1 cellular context compared by ENCODE assay signal in the genomic region with DNA sequence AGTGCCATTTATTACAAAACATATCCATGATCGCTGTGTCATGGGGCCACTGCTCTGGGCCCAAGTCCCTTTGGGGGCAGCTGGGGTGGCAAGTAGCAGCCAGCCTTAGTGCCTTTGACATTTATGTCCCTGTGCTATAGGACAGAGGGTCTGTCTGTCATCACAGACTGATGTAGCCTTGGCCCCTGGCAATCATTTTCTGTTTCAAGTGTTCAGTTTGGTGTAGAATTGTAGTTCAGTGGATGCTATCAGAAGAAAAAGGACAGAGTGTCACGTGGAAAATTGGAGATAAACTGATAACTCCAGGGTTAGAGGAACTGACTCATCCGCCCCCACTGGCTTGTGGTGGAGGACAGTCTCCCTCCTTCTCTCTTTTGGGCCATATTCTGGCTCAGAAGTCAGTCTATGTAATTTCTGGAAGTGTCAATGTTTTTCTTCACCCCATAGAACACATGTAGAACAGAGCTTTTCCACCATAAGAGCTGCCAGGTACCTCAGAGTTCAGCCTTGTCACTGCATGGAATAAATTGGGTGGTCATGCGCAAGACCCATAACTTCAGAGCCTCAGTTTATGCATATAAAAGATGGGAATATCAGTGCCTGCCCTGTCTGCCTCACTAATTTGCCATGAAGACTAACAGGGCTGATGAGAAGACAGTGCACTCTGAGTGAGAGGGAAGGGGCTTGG.
A peak's percentile ranks its signal among the peaks of the same experiment; 100 is the strongest.
TF ChIP-seq lines count a peak whose summit lies in the region.

No MANE protein-coding gene starts in this region.

TF ChIP-seq in K562, 482 proteins besides CTCF, POLR2A, EP300 and RAD21 (continued from another document):
- TF ChIP-seq ZNF395 (CRISPR knock-in tag; IDR thresholded peaks at IDR 0.05), result no peak
- TF ChIP-seq CREM (IDR thresholded peaks at IDR 0.05; ENCODE audit: low read depth), result peak; percentile 63; the same call in 1 of the 2 replicates
- no peak for TF ChIP-seq POLR2B (IDR thresholded peaks at IDR 0.05; ENCODE audit: low read depth, partially characterized antibody)
- peak; percentile 96 for TF ChIP-seq JUN (IDR thresholded peaks at IDR 0.05; ENCODE audit: borderline replicate concordance, low read depth, low read length)
- no peak; the same call in 1 of the 2 replicates for TF ChIP-seq JUN (CRISPR knock-in tag; IDR thresholded peaks at IDR 0.05; ENCODE audit: borderline replicate concordance)
- peak; percentile 68; the same call in 1 of the 2 replicates for TF ChIP-seq ADNP (tag; IDR thresholded peaks at IDR 0.05)
- TF ChIP-seq ZNF124 (CRISPR knock-in tag; IDR thresholded peaks at IDR 0.05), result no peak
- peak; percentile 28 for TF ChIP-seq HMGN3 (IDR thresholded peaks at IDR 0.05; ENCODE audit: borderline replicate concordance, extremely low read depth, insufficient read length, low read depth, low read length)
- peak; percentile 69 for TF ChIP-seq HDAC3 (IDR thresholded peaks at IDR 0.05; ENCODE audit: borderline replicate concordance, partially characterized antibody)
- peak; percentile 91 for TF ChIP-seq GATA2 (CRISPR knock-in tag; IDR thresholded peaks at IDR 0.05)
- TF ChIP-seq XRCC5 (IDR thresholded peaks at IDR 0.05; ENCODE audit: low read depth, low read length), result no peak
- TF ChIP-seq KAT8 (IDR thresholded peaks at IDR 0.05; ENCODE audit: low read depth), result no peak
- TF ChIP-seq ZKSCAN8 (CRISPR knock-in tag; IDR thresholded peaks at IDR 0.05), result no peak
- peak; percentile 43 for TF ChIP-seq TAF9B (IDR thresholded peaks at IDR 0.05; ENCODE audit: partially characterized antibody)
- TF ChIP-seq, protein P1, sequence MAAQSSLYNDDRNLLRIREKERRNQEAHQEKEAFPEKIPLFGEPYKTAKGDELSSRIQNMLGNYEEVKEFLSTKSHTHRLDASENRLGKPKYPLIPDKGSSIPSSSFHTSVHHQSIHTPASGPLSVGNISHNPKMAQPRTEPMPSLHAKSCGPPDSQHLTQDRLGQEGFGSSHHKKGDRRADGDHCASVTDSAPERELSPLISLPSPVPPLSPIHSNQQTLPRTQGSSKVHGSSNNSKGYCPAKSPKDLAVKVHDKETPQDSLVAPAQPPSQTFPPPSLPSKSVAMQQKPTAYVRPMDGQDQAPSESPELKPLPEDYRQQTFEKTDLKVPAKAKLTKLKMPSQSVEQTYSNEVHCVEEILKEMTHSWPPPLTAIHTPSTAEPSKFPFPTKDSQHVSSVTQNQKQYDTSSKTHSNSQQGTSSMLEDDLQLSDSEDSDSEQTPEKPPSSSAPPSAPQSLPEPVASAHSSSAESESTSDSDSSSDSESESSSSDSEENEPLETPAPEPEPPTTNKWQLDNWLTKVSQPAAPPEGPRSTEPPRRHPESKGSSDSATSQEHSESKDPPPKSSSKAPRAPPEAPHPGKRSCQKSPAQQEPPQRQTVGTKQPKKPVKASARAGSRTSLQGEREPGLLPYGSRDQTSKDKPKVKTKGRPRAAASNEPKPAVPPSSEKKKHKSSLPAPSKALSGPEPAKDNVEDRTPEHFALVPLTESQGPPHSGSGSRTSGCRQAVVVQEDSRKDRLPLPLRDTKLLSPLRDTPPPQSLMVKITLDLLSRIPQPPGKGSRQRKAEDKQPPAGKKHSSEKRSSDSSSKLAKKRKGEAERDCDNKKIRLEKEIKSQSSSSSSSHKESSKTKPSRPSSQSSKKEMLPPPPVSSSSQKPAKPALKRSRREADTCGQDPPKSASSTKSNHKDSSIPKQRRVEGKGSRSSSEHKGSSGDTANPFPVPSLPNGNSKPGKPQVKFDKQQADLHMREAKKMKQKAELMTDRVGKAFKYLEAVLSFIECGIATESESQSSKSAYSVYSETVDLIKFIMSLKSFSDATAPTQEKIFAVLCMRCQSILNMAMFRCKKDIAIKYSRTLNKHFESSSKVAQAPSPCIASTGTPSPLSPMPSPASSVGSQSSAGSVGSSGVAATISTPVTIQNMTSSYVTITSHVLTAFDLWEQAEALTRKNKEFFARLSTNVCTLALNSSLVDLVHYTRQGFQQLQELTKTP (IDR thresholded peaks at IDR 0.05; ENCODE audit: low read depth in 1 of 2, partially characterized antibody in 2 of 2), result peak in 1 of 2 experiments; percentile 42
- peak; percentile 84 for TF ChIP-seq SPI1 (IDR thresholded peaks at IDR 0.05; ENCODE audit: borderline replicate concordance, low read depth, low read length)
- TF ChIP-seq CTBP1 (IDR thresholded peaks at IDR 0.05; ENCODE audit: borderline replicate concordance), result peak; percentile 89
- peak in 1 of 2 experiments; percentile 90; a peak in 2 of 4 replicates for TF ChIP-seq RCOR1 (IDR thresholded peaks at IDR 0.05; ENCODE audit: borderline replicate concordance in 1 of 2, low read depth in 2 of 2, low read length in 2 of 2)
- peak; percentile 92 for TF ChIP-seq RNF2 (IDR thresholded peaks at IDR 0.05)
- TF ChIP-seq CBX8 (IDR thresholded peaks at IDR 0.05; ENCODE audit: borderline replicate concordance, extremely low read depth, low read depth, low read length, poor library complexity, severe bottlenecking), result no peak
- TF ChIP-seq RBFOX2 (IDR thresholded peaks at IDR 0.05; ENCODE audit: low read depth, low read length), result 0 out of 2 replicates have a peak, but pooled peaks have one; percentile 25
- TF ChIP-seq C11orf30 (IDR thresholded peaks at IDR 0.05; ENCODE audit: low read depth), result peak; percentile 24; the same call in 1 of the 2 replicates
- TF ChIP-seq POLR2AphosphoS2 (IDR thresholded peaks at IDR 0.05; ENCODE audit: low read length), result no peak
- TF ChIP-seq ZNF398 (CRISPR knock-in tag; IDR thresholded peaks at IDR 0.05), result no peak
- 0 out of 3 replicates have a peak, but pooled peaks of 1 of the 2 experiments have one; percentile 26 for TF ChIP-seq CBX3 (IDR thresholded peaks at IDR 0.05; ENCODE audit: borderline replicate concordance in 1 of 2, low read length in 2 of 2)
- TF ChIP-seq, protein P2, sequence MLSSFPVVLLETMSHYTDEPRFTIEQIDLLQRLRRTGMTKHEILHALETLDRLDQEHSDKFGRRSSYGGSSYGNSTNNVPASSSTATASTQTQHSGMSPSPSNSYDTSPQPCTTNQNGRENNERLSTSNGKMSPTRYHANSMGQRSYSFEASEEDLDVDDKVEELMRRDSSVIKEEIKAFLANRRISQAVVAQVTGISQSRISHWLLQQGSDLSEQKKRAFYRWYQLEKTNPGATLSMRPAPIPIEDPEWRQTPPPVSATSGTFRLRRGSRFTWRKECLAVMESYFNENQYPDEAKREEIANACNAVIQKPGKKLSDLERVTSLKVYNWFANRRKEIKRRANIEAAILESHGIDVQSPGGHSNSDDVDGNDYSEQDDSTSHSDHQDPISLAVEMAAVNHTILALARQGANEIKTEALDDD (IDR thresholded peaks at IDR 0.05), result 0 out of 2 replicates have a peak, but pooled peaks have one; percentile 34
- TF ChIP-seq ARID3A (IDR thresholded peaks at IDR 0.05; ENCODE audit: borderline replicate concordance, low read depth, low read length), result 0 out of 2 replicates have a peak, but pooled peaks have one; percentile 37
- TF ChIP-seq SMARCC2 (IDR thresholded peaks at IDR 0.05; ENCODE audit: low read depth), result peak; percentile 96
- TF ChIP-seq, protein P3, sequence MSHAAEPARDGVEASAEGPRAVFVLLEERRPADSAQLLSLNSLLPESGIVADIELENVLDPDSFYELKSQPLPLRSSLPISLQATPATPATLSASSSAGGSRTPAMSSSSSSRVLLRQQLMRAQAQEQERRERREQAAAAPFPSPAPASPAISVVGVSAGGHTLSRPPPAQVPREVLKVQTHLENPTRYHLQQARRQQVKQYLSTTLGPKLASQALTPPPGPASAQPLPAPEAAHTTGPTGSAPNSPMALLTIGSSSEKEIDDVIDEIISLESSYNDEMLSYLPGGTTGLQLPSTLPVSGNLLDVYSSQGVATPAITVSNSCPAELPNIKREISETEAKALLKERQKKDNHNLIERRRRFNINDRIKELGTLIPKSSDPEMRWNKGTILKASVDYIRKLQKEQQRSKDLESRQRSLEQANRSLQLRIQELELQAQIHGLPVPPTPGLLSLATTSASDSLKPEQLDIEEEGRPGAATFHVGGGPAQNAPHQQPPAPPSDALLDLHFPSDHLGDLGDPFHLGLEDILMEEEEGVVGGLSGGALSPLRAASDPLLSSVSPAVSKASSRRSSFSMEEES (CRISPR knock-in tag; IDR thresholded peaks at IDR 0.05), result peak; percentile 69
- TF ChIP-seq TRIM28 (IDR thresholded peaks at IDR 0.05), result 0 out of 2 replicates have a peak, but pooled peaks have one; percentile 21
- 0 out of 2 replicates have a peak, but pooled peaks have one; percentile 46 for TF ChIP-seq ATF7 (IDR thresholded peaks at IDR 0.05)
- TF ChIP-seq FOSL1 (tag; conservative IDR thresholded peaks at IDR 0.05), result peak; percentile 98
- no peak for TF ChIP-seq NUFIP1 (IDR thresholded peaks at IDR 0.05; ENCODE audit: partially characterized antibody)
- TF ChIP-seq NCOR1 (IDR thresholded peaks at IDR 0.05), result peak; percentile 72
- TF ChIP-seq RBM25 (IDR thresholded peaks at IDR 0.05; ENCODE audit: low read depth, low read length, severe bottlenecking), result peak; percentile 18
- peak in 1 of 2 experiments; percentile 53 for TF ChIP-seq NCOA2 (IDR thresholded peaks at IDR 0.05; ENCODE audit: partially characterized antibody in 2 of 2)
- TF ChIP-seq ARNT (IDR thresholded peaks at IDR 0.05), result peak in 1 of 2 experiments; percentile 70; a peak in 2 of 4 replicates
- no peak for TF ChIP-seq KLF1 (tag; IDR thresholded peaks at IDR 0.05)
- peak; percentile 54; the same call in 1 of the 2 replicates for TF ChIP-seq SMAD4 (CRISPR knock-in tag; conservative IDR thresholded peaks at IDR 0.05)
- peak; percentile 39; the same call in 1 of the 2 replicates for TF ChIP-seq ZNF589 (CRISPR knock-in tag; IDR thresholded peaks at IDR 0.05; ENCODE audit: low read depth)
TF ChIP-seq in K562: peak in this region for 107.
